ENCODE assay signal across 8 cellular contexts in the genomic region with DNA sequence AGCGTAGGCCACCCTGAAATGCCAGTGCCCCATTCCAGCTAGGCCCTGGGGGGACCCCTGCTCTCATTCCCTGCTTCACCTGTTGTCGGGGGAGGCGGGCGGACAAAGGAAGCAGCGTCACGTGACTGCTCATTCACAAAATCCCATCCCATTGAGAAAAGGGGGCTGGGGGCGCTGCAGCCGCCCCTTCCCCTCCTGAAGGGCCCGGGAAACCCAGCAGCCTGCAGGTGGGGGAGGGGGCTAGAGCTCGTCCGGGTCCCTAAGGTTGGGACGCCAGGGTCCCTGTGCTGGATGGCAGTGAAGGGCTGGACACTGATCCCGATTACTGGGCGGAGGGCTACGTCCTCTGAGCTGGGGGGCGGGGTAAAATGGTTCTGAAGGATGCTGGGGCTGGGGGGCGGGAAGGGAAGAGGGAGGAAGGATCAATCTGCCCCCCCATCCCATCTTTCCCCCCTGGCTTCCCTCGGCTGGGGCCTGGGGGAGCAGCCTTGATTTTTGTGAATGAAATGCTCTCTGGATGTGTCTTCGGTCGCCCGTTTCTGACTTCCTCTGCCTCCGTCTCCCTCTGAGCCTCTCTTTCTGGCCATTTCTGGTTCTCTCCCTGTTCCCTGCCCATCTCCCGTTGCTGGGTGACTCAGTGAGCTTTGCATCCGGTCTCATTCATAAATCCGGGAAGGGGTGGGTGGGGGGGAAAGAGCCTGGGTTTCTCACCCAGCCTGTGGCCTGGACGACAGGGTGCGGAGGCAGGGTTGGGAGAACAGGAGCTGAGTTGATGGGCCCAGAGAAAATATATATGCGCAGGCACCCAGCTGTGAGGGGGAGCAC. TPM values are rescaled to one million over a fixed set of nuclear protein-coding genes. Genes with fewer than 3 reads are reported as not detected.
DNase-seq lines count a peak whose midpoint lies in the region; ATAC-seq and TF ChIP-seq lines count a peak whose summit lies in the region.

No MANE protein-coding gene starts in this region.

- no peaks in the 10 kb centered on the region for H3K27me3 ChIP-seq in DND-41 (ENCODE audit: insufficient read depth, low read length, poor library complexity)
- H3K27me3 ChIP-seq in breast epithelium: no peaks in the 10 kb centered on the region
- H3K27me3 ChIP-seq in left lung: peaks cover 8 to 95% of the 10 kb centered on the region in 2 donors

- intact Hi-C loops in breast epithelium (cut with DNase I; ENCODE audit: low total_unique reads) (no loop called here), left lung (cut with DNase I) (no loop called here)

- DNase-seq in DND-41: no peak
- DNase-seq in NCI-H1105 treated with DMSO at 0.1 percent for 48 hours (lab: John Stamatoyannopoulos, UW): peak; percentile 12
- DNase-seq in breast epithelium (ENCODE audit: low spot score in 2 of 2): no peak
- no peak for DNase-seq in left lung
- no peak for DNase-seq in left lobe of liver (ENCODE audit: low spot score)

- peak overlapping the region; percentile 95; the same call in 1 of the 2 replicates for H2AFZ ChIP-seq in DND-41 (ENCODE audit: low read depth, low read length)

- no peak for TF ChIP-seq POLR2A in breast epithelium (IDR thresholded peaks at IDR 0.05)

- peak overlapping the region in 1 of 2 experiments; percentile 88; a peak in 2 of 4 replicates for H3K4me3 ChIP-seq in DND-41 (ENCODE audit: low read depth in 1 of 2, low read length in 2 of 2)
- H3K4me3 ChIP-seq in breast epithelium: peak overlapping the region; percentile 35 to 74 (median 64)
- peak overlapping the region; percentile 40 to 54 for H3K4me3 ChIP-seq in left lung
- peak overlapping the region; percentile 36 for H3K4me3 ChIP-seq in urinary bladder (ENCODE audit: low read depth, low read length)

- H3K9me3 ChIP-seq in DND-41 (ENCODE audit: insufficient read depth, low read length, severe bottlenecking) (no peaks in the 10 kb centered on the region), breast epithelium (no peaks in the 10 kb centered on the region), left lung (no peaks in the 10 kb centered on the region)

- 5% methylated on average over 28 of the region's 28 CpGs for WGBS in urinary bladder

- H3K27ac ChIP-seq in DND-41 (ENCODE audit: low read length) (peak overlapping the region; percentile 47; the same call in 1 of the 2 replicates), breast epithelium (peak overlapping the region; percentile 88 to 91), left lung (peak overlapping the region; percentile 48 to 65), urinary bladder (ENCODE audit: low read depth) (no peak overlapping the region)

- H3K36me3 ChIP-seq in DND-41 (ENCODE audit: insufficient read depth, low read length) (peaks cover 10% of the 10 kb centered on the region; the same call in 1 of the 2 replicates), breast epithelium (no peaks in the 10 kb centered on the region), left lung (peaks cover 0 to 20% of the 10 kb centered on the region in 2 donors), urinary bladder (ENCODE audit: insufficient read depth) (no peaks in the 10 kb centered on the region)

- H3K4me2 ChIP-seq in DND-41 (ENCODE audit: insufficient read depth, low read length): peak overlapping the region; percentile 100

- H4K20me1 ChIP-seq in DND-41 (ENCODE audit: insufficient read depth, low read length): peaks cover 28% of the 10 kb centered on the region

- no peaks in the 10 kb centered on the region for H3K79me2 ChIP-seq in DND-41 (ENCODE audit: insufficient read depth, low read length)

- peaks cover 50% of the 10 kb centered on the region for H3K4me1 ChIP-seq in DND-41 (ENCODE audit: insufficient read depth, low read length)
- peaks cover 0 to 6% of the 10 kb centered on the region in 2 donors for H3K4me1 ChIP-seq in breast epithelium
- H3K4me1 ChIP-seq in left lung: peaks cover 17 to 42% of the 10 kb centered on the region in 2 donors
- no peaks in the 10 kb centered on the region for H3K4me1 ChIP-seq in urinary bladder (ENCODE audit: insufficient read depth)

- TF ChIP-seq CTCF in DND-41 (IDR thresholded peaks at IDR 0.05; ENCODE audit: borderline replicate concordance, extremely low read depth, low read length, poor library complexity, severe bottlenecking) (no peak), breast epithelium (IDR thresholded peaks at IDR 0.05) (no peak), left lung (IDR thresholded peaks at IDR 0.05) (no peak)

- no peak for ATAC-seq in DND-41 (ENCODE audit: insufficient read depth, low read depth)
- ATAC-seq in left lung: no peak
- no peak for ATAC-seq in HG03520 (IDR thresholded peaks at IDR 0.05; ENCODE audit: unreplicated experiment)
- no peak for ATAC-seq in left lobe of liver
- no peak for ATAC-seq in HG02798 (IDR thresholded peaks at IDR 0.05; ENCODE audit: poor library complexity, unreplicated experiment)

- peak overlapping the region; percentile 58 for H3K9ac ChIP-seq in DND-41 (ENCODE audit: low read depth, low read length)

RNA-seq across cellular contexts. Expression of gene SPRED3, which starts 0.8 kb away (rescaled TPM):
- total RNA-seq in breast epithelium: under 1 TPM; 0.16 to 0.66 (median 0.29) TPM
- total RNA-seq in left lung: 1 to 10 TPM in 1 of 2 donors, under 1 TPM in 1; 0.93 to 1.9 TPM
- total RNA-seq in urinary bladder: 0.05 TPM
- 0.72 TPM for polyA plus RNA-seq in urinary bladder
- 0.30 TPM for total RNA-seq in left lobe of liver

RNA-seq across cellular contexts. Expression of gene GGN, which starts 1.5 kb away (rescaled TPM):
- total RNA-seq in breast epithelium (under 1 TPM; 0.16 to 0.44 (median 0.33) TPM), left lung (under 1 TPM; 0.34 to 0.52 TPM), urinary bladder (not detected), left lobe of liver (not detected)
- polyA plus RNA-seq in urinary bladder: 0.58 TPM

RNA-seq across cellular contexts. Expression of gene FAM98C, which starts 13.6 kb away (rescaled TPM):
- 10 to 100 TPM; 21.1 to 32.6 (median 22.9) TPM for total RNA-seq in breast epithelium
- total RNA-seq in left lung: 10 to 100 TPM; 13.8 to 17.3 TPM
- total RNA-seq in urinary bladder: 5.1 TPM
- polyA plus RNA-seq in urinary bladder: 27.9 TPM
- 8.7 TPM for total RNA-seq in left lobe of liver

RNA-seq across cellular contexts. Expression of gene PSMD8, which starts 14.9 kb away (rescaled TPM):
- 100 to 1,000 TPM; 203 to 598 (median 218) TPM for total RNA-seq in breast epithelium
- 100 to 1,000 TPM; 140 to 173 TPM for total RNA-seq in left lung
- 102 TPM for total RNA-seq in urinary bladder
- 166 TPM for polyA plus RNA-seq in urinary bladder
- 62.5 TPM for total RNA-seq in left lobe of liver

RNA-seq across cellular contexts. Expression of gene RASGRP4, which starts 36.7 kb away (rescaled TPM):
- 1 to 10 TPM in 2 of 3 donors, under 1 TPM in 1; 0.66 to 8.8 (median 1.6) TPM for total RNA-seq in breast epithelium
- total RNA-seq in left lung: 10 to 100 TPM in 1 of 2 donors, 1 to 10 TPM in 1; 5.3 to 23.8 TPM
- total RNA-seq in urinary bladder: 0.95 TPM
- polyA plus RNA-seq in urinary bladder: 2.4 TPM
- total RNA-seq in left lobe of liver: 1.0 TPM
